Comparison of ENCODE assay signal across 20 cellular contexts in genomic region chr11:40514124-40514523, GRCh38.
DNase-seq lines count a peak whose midpoint lies in the region; TF ChIP-seq lines count a peak whose summit lies in the region.
"Had no signal": no experiment of that assay in that cellular context is flagged by ENCODE, and none has a peak within 500 bp of the region (broad histone marks: within the 10 kb centered on the region; RNA-seq: fewer than 3 reads in every experiment).

No MANE protein-coding gene starts in this region.

- H3K9me3 ChIP-seq in neural progenitor cell (ENCODE audit: low read depth): no peaks in the 10 kb centered on the region
- H3K9me3 ChIP-seq: BLaER1 treated with 17β-estradiol and CSF1 and Interleukin-3, amounts not matched to agents 10 nM and 100 nM; HAP-1; thoracic aorta had no signal

- no CpG with 5 or more reads among the region's 1 CpG for WGBS in mesendoderm (ENCODE audit: extremely low coverage, insufficient coverage, low lambda C conversion rate)

- no peaks in the 10 kb centered on the region for H3K4me1 Mint-ChIP-seq in neural progenitor cell
- H3K4me1 Mint-ChIP-seq: activated CD4-positive, alpha-beta T cell treated with anti-CD3 and anti-CD28 coated beads, Interleukin-2, amount 10 ng/mL, durations not matched to agents 7 days and 5 days; activated naive CD8-positive, alpha-beta T cell treated with anti-CD3 and anti-CD28 coated beads for 36 hours had no signal

- no peak overlapping the region for H2BK5ac ChIP-seq in mesendoderm (ENCODE audit: low read length)

- H3K4me3 Mint-ChIP-seq in neural progenitor cell: no peak overlapping the region
- H3K4me3 Mint-ChIP-seq: activated CD4-positive, alpha-beta T cell treated with anti-CD3 and anti-CD28 coated beads, Interleukin-2, amount 10 ng/mL, durations not matched to agents 7 days and 5 days; activated naive CD8-positive, alpha-beta T cell treated with anti-CD3 and anti-CD28 coated beads for 36 hours; activated T-cell treated with anti-CD3 and anti-CD28 coated beads, Interleukin-2, amount 50 U/mL, for 4 hours; mesothelial cell of epicardium had no signal

- no peak overlapping the region for H3K4me3 ChIP-seq in neural progenitor cell
- H3K4me3 ChIP-seq in mesendoderm (ENCODE audit: low read length): no peak overlapping the region
- H3K4me3 ChIP-seq: BLaER1 treated with 17β-estradiol and CSF1 and Interleukin-3, amounts not matched to agents 10 nM and 100 nM; gastroesophageal sphincter; HAP-1; sigmoid colon; thoracic aorta had no signal

- H4K5ac ChIP-seq in mesendoderm (ENCODE audit: low read length): no peak overlapping the region

- H3K18ac ChIP-seq in mesendoderm (ENCODE audit: low read length): no peak overlapping the region

- DNase-seq in HCEC 1CT: peak; percentile 2
- DNase-seq in NCI-H69 (lab: John Stamatoyannopoulos, UW): peak; percentile 72
- DNase-seq in fibroblast of gingiva (ENCODE audit: low read depth): peak; percentile 6
- DNase-seq in neural progenitor cell (ENCODE audit: low spot score): no peak
- no peak for DNase-seq in NOMO-1 treated with dmso at 0.1 percent for 144 hours (lab: John Stamatoyannopoulos, UW; ENCODE audit: unreplicated experiment)
- no peak for DNase-seq in SIG-M5 treated with dmso at 0.1 percent for 504 hours (lab: John Stamatoyannopoulos, UW; ENCODE audit: unreplicated experiment)
- DNase-seq in COLO829 (ENCODE audit: low spot score): no peak
- no peak for DNase-seq in mesendoderm
- DNase-seq: activated CD4-positive, alpha-beta T cell treated with anti-CD3 and anti-CD28 coated beads, Interleukin-2, amount 10 ng/mL, durations not matched to agents 7 days and 5 days; activated naive CD8-positive, alpha-beta T cell treated with anti-CD3 and anti-CD28 coated beads for 36 hours; activated T-cell treated with anti-CD3 and anti-CD28 coated beads, Interleukin-2, amount 50 U/mL, for 4 hours; central memory CD4-positive, alpha-beta T cell; effector CD8-positive, alpha-beta T cell; NCI-H2171; sigmoid colon had no signal

- H3K36me3 Mint-ChIP-seq in neural progenitor cell: no peaks in the 10 kb centered on the region
- H3K36me3 Mint-ChIP-seq: activated naive CD8-positive, alpha-beta T cell treated with anti-CD3 and anti-CD28 coated beads for 36 hours; mesothelial cell of epicardium had no signal

- H4K8ac ChIP-seq in mesendoderm (ENCODE audit: low read depth, low read length): no peak overlapping the region

- H3F3A ChIP-seq in neural progenitor cell (ENCODE audit: low read depth): peaks cover 10% of the 10 kb centered on the region

- H3K27ac ChIP-seq in neural progenitor cell: peak overlapping the region; percentile 84
- no peak overlapping the region for H3K27ac ChIP-seq in mesendoderm (ENCODE audit: low read depth, low read length)
- H3K27ac ChIP-seq: BLaER1 treated with 17β-estradiol and CSF1 and Interleukin-3, amounts not matched to agents 10 nM and 100 nM; gastroesophageal sphincter; sigmoid colon; thoracic aorta had no signal

- H2BK15ac ChIP-seq in mesendoderm (replicated peaks; ENCODE audit: low read depth): no peak overlapping the region

- no peaks in the 10 kb centered on the region for H3K79me1 ChIP-seq in mesendoderm (ENCODE audit: low read length)

- no peaks in the 10 kb centered on the region for H3K79me2 ChIP-seq in neural progenitor cell (ENCODE audit: low read depth)
- H3K79me2 ChIP-seq in mesendoderm (ENCODE audit: control insufficient read depth, insufficient read depth, low read length): no peaks in the 10 kb centered on the region

- H3K23ac ChIP-seq in mesendoderm (ENCODE audit: low read length): no peak overlapping the region

- no peak overlapping the region for H2BK120ac ChIP-seq in mesendoderm (ENCODE audit: low read depth, low read length)

- H3K9ac ChIP-seq in neural progenitor cell (no peak overlapping the region), mesendoderm (ENCODE audit: low read length) (no peak overlapping the region)
- H3K9ac ChIP-seq: BLaER1 treated with 17β-estradiol and CSF1 and Interleukin-3, amounts not matched to agents 10 nM and 100 nM had no signal

- no peak overlapping the region for H2AK5ac ChIP-seq in mesendoderm (ENCODE audit: low read length)

- H3K9me3 Mint-ChIP-seq in neural progenitor cell: no peaks in the 10 kb centered on the region

- H3K4me1 ChIP-seq in neural progenitor cell (peaks cover 12% of the 10 kb centered on the region), mesendoderm (ENCODE audit: control insufficient read depth, low read depth, low read length) (no peaks in the 10 kb centered on the region)
- H3K4me1 ChIP-seq: BLaER1 treated with 17β-estradiol and CSF1 and Interleukin-3, amounts not matched to agents 10 nM and 100 nM; gastroesophageal sphincter; HAP-1; sigmoid colon had no signal

- H3K27me3 ChIP-seq in neural progenitor cell (no peaks in the 10 kb centered on the region), mesendoderm (ENCODE audit: insufficient read depth, low read length, poor library complexity) (no peaks in the 10 kb centered on the region)
- H3K27me3 ChIP-seq: BLaER1 treated with 17β-estradiol and CSF1 and Interleukin-3, amounts not matched to agents 10 nM and 100 nM; gastroesophageal sphincter; sigmoid colon had no signal

- no peak overlapping the region for H3K56ac ChIP-seq in mesendoderm (ENCODE audit: low read length)

- H3K4me2 ChIP-seq in neural progenitor cell (no peak overlapping the region), mesendoderm (ENCODE audit: low read length) (no peak overlapping the region)
- H3K4me2 ChIP-seq: BLaER1 treated with 17β-estradiol and CSF1 and Interleukin-3, amounts not matched to agents 10 nM and 100 nM had no signal

- H4K20me1 ChIP-seq in neural progenitor cell (ENCODE audit: low read depth): no peaks in the 10 kb centered on the region
- H4K20me1 ChIP-seq: BLaER1 treated with 17β-estradiol and CSF1 and Interleukin-3, amounts not matched to agents 10 nM and 100 nM had no signal

- no peak for TF ChIP-seq CTCF in neural progenitor cell (IDR thresholded peaks at IDR 0.05)

- no peaks in the 10 kb centered on the region for H3K36me3 ChIP-seq in neural progenitor cell
- H3K36me3 ChIP-seq in mesendoderm (ENCODE audit: control insufficient read depth, insufficient read depth, low read length): no peaks in the 10 kb centered on the region
- H3K36me3 ChIP-seq: BLaER1 treated with 17β-estradiol and CSF1 and Interleukin-3, amounts not matched to agents 10 nM and 100 nM; gastroesophageal sphincter; HAP-1; sigmoid colon; thoracic aorta had no signal

- no peak overlapping the region for H3K4ac ChIP-seq in mesendoderm (ENCODE audit: low read depth, low read length)

- no peak overlapping the region for H3K27ac Mint-ChIP-seq in neural progenitor cell
- H3K27ac Mint-ChIP-seq: activated CD4-positive, alpha-beta T cell treated with anti-CD3 and anti-CD28 coated beads, Interleukin-2, amount 10 ng/mL, durations not matched to agents 7 days and 5 days; activated naive CD8-positive, alpha-beta T cell treated with anti-CD3 and anti-CD28 coated beads for 36 hours; mesothelial cell of epicardium had no signal

- H3K27me3 Mint-ChIP-seq in neural progenitor cell (ENCODE audit: insufficient read depth, low read depth): no peaks in the 10 kb centered on the region
- H3K27me3 Mint-ChIP-seq: activated CD4-positive, alpha-beta T cell treated with anti-CD3 and anti-CD28 coated beads, Interleukin-2, amount 10 ng/mL, durations not matched to agents 7 days and 5 days; activated naive CD8-positive, alpha-beta T cell treated with anti-CD3 and anti-CD28 coated beads for 36 hours had no signal

- no peak overlapping the region for H2AFZ ChIP-seq in neural progenitor cell (replicated peaks)

Comparison
In these comparisons a context has a peak if more than half of its experiments do, and no peak if none do; other contexts are left out.
1. DNase-seq: peak in HCEC 1CT (single experiment), NCI-H69 (single experiment) and fibroblast of gingiva (single experiment); none in neural progenitor cell (single experiment), NOMO-1 treated with dmso at 0.1 percent for 144 hours (single experiment), SIG-M5 treated with dmso at 0.1 percent for 504 hours (single experiment), COLO829 (single experiment) and mesendoderm (single experiment).